In genomic region chr4:5809216-5809776, GRCh38 we compare ENCODE assay signal across 29 cellular contexts.
"Had no signal": no experiment of that assay in that cellular context is flagged by ENCODE, and none has a peak within 500 bp of the region (broad histone marks: within the 10 kb centered on the region; RNA-seq: fewer than 3 reads in every experiment).

No MANE protein-coding gene starts in this region.

- H3K36me3 ChIP-seq: neutrophil, uterus had no signal

- H3K36me3 Mint-ChIP-seq: activated CD4-positive, alpha-beta memory T cell treated with anti-CD3 and anti-CD28 coated beads for 36 hours; activated naive CD8-positive, alpha-beta T cell treated with anti-CD3 and anti-CD28 coated beads, Interleukin-2, amount 10 ng/mL, durations not matched to agents 7 days and 5 days; immature natural killer cell; natural killer cell treated with Interleukin-12 subunit alpha and Interleukin-12 subunit beta and Interleukin-15 and Interleukin-18, amount 100 ng/mL, for 72 hours; stimulated activated naive B cell treated with anti-CD40 and anti-IgM and Interleukin-4, amounts not matched to agents 10 μg/mL and 1 μg/mL and 100 μg/mL, for 72 hours had no signal

- H3K9me3 ChIP-seq: left lung, neutrophil, pancreas, transverse colon had no signal

- H3K27ac Mint-ChIP-seq: activated CD4-positive, alpha-beta memory T cell treated with anti-CD3 and anti-CD28 coated beads for 36 hours; activated naive CD4-positive, alpha-beta T cell treated with anti-CD3 and anti-CD28 coated beads for 36 hours; activated naive CD8-positive, alpha-beta T cell treated with anti-CD3 and anti-CD28 coated beads, Interleukin-2, amount 10 ng/mL, durations not matched to agents 7 days and 5 days; effector memory CD8-positive, alpha-beta T cell; immature natural killer cell; natural killer cell treated with Interleukin-12 subunit alpha and Interleukin-12 subunit beta and Interleukin-15 and Interleukin-18, amount 100 ng/mL, for 72 hours; stimulated activated naive B cell treated with anti-CD40 and anti-IgM and Interleukin-4, amounts not matched to agents 10 μg/mL and 1 μg/mL and 100 μg/mL, for 72 hours; T-helper 17 cell had no signal

- FAIRE-seq: colon, endothelial cell of umbilical vein, pancreas had no signal

- H3K4me2 ChIP-seq: hepatocyte had no signal

- ATAC-seq: effector memory CD8-positive, alpha-beta T cell; esophagus mucosa; left lung; natural killer cell treated with Interleukin-12 subunit alpha and Interleukin-12 subunit beta and Interleukin-15 and Interleukin-18, amount 100 ng/mL, for 72 hours; pancreas; right cardiac atrium; stimulated activated naive B cell treated with anti-CD40 and anti-IgM and Interleukin-4, amounts not matched to agents 10 μg/mL and 1 μg/mL and 100 μg/mL, for 72 hours; T-helper 17 cell had no signal

- H3K27me3 ChIP-seq: brain microvascular endothelial cell, hepatocyte, left lung, neutrophil, pancreas, transverse colon, uterus had no signal

- H3K27me3 Mint-ChIP-seq: activated CD4-positive, alpha-beta memory T cell treated with anti-CD3 and anti-CD28 coated beads for 36 hours; activated naive CD8-positive, alpha-beta T cell treated with anti-CD3 and anti-CD28 coated beads, Interleukin-2, amount 10 ng/mL, durations not matched to agents 7 days and 5 days; central memory CD8-positive, alpha-beta T cell had no signal

- H3K4me1 Mint-ChIP-seq: activated naive CD8-positive, alpha-beta T cell treated with anti-CD3 and anti-CD28 coated beads, Interleukin-2, amount 10 ng/mL, durations not matched to agents 7 days and 5 days; central memory CD8-positive, alpha-beta T cell; immature natural killer cell; stimulated activated naive B cell treated with anti-CD40 and anti-IgM and Interleukin-4, amounts not matched to agents 10 μg/mL and 1 μg/mL and 100 μg/mL, for 72 hours; T-helper 17 cell had no signal

- H3K9me3 Mint-ChIP-seq: activated naive CD8-positive, alpha-beta T cell treated with anti-CD3 and anti-CD28 coated beads, Interleukin-2, amount 10 ng/mL, durations not matched to agents 7 days and 5 days; central memory CD8-positive, alpha-beta T cell; effector memory CD8-positive, alpha-beta T cell; immature natural killer cell; natural killer cell treated with Interleukin-12 subunit alpha and Interleukin-12 subunit beta and Interleukin-15 and Interleukin-18, amount 100 ng/mL, for 72 hours; stimulated activated naive B cell treated with anti-CD40 and anti-IgM and Interleukin-4, amounts not matched to agents 10 μg/mL and 1 μg/mL and 100 μg/mL, for 72 hours had no signal

- H3K4me3 Mint-ChIP-seq: activated CD4-positive, alpha-beta memory T cell treated with anti-CD3 and anti-CD28 coated beads for 36 hours; activated naive CD4-positive, alpha-beta T cell treated with anti-CD3 and anti-CD28 coated beads for 36 hours; activated naive CD8-positive, alpha-beta T cell treated with anti-CD3 and anti-CD28 coated beads, Interleukin-2, amount 10 ng/mL, durations not matched to agents 7 days and 5 days; central memory CD8-positive, alpha-beta T cell; effector memory CD8-positive, alpha-beta T cell; immature natural killer cell; natural killer cell treated with Interleukin-12 subunit alpha and Interleukin-12 subunit beta and Interleukin-15 and Interleukin-18, amount 100 ng/mL, for 72 hours; stimulated activated naive B cell treated with anti-CD40 and anti-IgM and Interleukin-4, amounts not matched to agents 10 μg/mL and 1 μg/mL and 100 μg/mL, for 72 hours; T-helper 17 cell had no signal

- DNase-seq: activated CD4-positive, alpha-beta memory T cell treated with anti-CD3 and anti-CD28 coated beads for 36 hours; activated CD4-positive, alpha-beta T cell treated with anti-CD3 and anti-CD28 coated beads for 48 hours; activated effector memory CD4-positive, alpha-beta T cell treated with Interleukin-2 at 50 U/mL for 16 hours; activated naive CD4-positive, alpha-beta T cell treated with anti-CD3 and anti-CD28 coated beads for 36 hours; activated naive CD8-positive, alpha-beta T cell treated with anti-CD3 and anti-CD28 coated beads, Interleukin-2, amount 10 ng/mL, durations not matched to agents 7 days and 5 days; activated T-cell treated with anti-CD3 and anti-CD28 coated beads, Interleukin-2, amount 50 U/mL, for 48 hours; brain microvascular endothelial cell; effector memory CD8-positive, alpha-beta T cell; foreskin melanocyte; immature natural killer cell; kidney glomerular epithelial cell; midbrain; pancreas; right cardiac atrium; stimulated activated CD4-positive, alpha-beta T cell treated with anti-CD3 and anti-CD28 coated beads, Interleukin-15, amount 100 ng/mL, for 24 hours; stimulated activated CD8-positive, alpha-beta memory T cell treated with anti-CD3 and anti-CD28 coated beads, Interleukin-4, amount 100 ng/mL, for 48 hours; stimulated activated naive B cell treated with anti-CD40 and anti-IgM and Interleukin-4, amounts not matched to agents 10 μg/mL and 1 μg/mL and 100 μg/mL, for 72 hours; T-helper 17 cell; transverse colon; uterus had no signal

- H3K79me2 ChIP-seq: hepatocyte had no signal

- H2AFZ ChIP-seq: hepatocyte had no signal

- H3K4me1 ChIP-seq: left lung, pancreas, transverse colon, uterus had no signal

- H3K4me3 ChIP-seq: hepatocyte, left lung, pancreas, skin epidermis, transverse colon, uterus had no signal

- H3K27ac ChIP-seq: brain microvascular endothelial cell, hepatocyte, left lung, neutrophil, pancreas, skin epidermis, transverse colon, uterus had no signal
